8 cellular contexts compared by ENCODE assay signal in genomic region chr11:3808846-3809623, GRCh38. TPM values are rescaled to one million over a fixed set of nuclear protein-coding genes. Genes with fewer than 3 reads are reported as not detected.
DNase-seq lines count a peak whose midpoint lies in the region; ATAC-seq and TF ChIP-seq lines count a peak whose summit lies in the region.

No MANE protein-coding gene starts in this region.

- no peaks in the 10 kb centered on the region for H3K27me3 Mint-ChIP-seq in T-helper 2 cell treated with Interferon-gamma antibody and Interleukin-4, amounts not matched to agents 5 μg/mL and 100 μg/mL, for 36 hours (ENCODE audit: low read depth)

- no peaks in the 10 kb centered on the region for H3K4me1 ChIP-seq in ectodermal cell (ENCODE audit: control insufficient read depth, insufficient read depth, low read length)
- H3K4me1 ChIP-seq in mesodermal cell (ENCODE audit: control insufficient read depth, insufficient read depth, low read length, poor library complexity, severe bottlenecking) = peaks cover 5% of the 10 kb centered on the region
- H3K4me1 ChIP-seq in upper lobe of right lung = peaks cover 13% of the 10 kb centered on the region

- H3K4me1 Mint-ChIP-seq in T-helper 2 cell treated with Interferon-gamma antibody and Interleukin-4, amounts not matched to agents 5 μg/mL and 100 μg/mL, for 36 hours (ENCODE audit: low read depth) = peaks cover 13% of the 10 kb centered on the region

- H3K4me3 ChIP-seq in GM12865 (ENCODE audit: low read depth, low read length) = peak overlapping the region; percentile 76
- H3K4me3 ChIP-seq in ectodermal cell (ENCODE audit: insufficient read depth, low read depth, low read length) = peak overlapping the region; percentile 83
- H3K4me3 ChIP-seq in mesodermal cell (ENCODE audit: extremely low read depth, insufficient read depth, low read length, poor library complexity, severe bottlenecking) = peak overlapping the region; percentile 64
- peak overlapping the region; percentile 75 for H3K4me3 ChIP-seq in upper lobe of right lung

- intact Hi-C loops in upper lobe of right lung (cut with DNase I) = no loop called here

- no peaks in the 10 kb centered on the region for H3K36me3 Mint-ChIP-seq in T-helper 2 cell treated with Interferon-gamma antibody and Interleukin-4, amounts not matched to agents 5 μg/mL and 100 μg/mL, for 36 hours (ENCODE audit: low read depth)

- H3K27me3 ChIP-seq in ectodermal cell (ENCODE audit: control insufficient read depth, insufficient read depth, low read length, poor library complexity, severe bottlenecking) = no peaks in the 10 kb centered on the region
- H3K27me3 ChIP-seq in upper lobe of right lung = no peaks in the 10 kb centered on the region

- TF ChIP-seq CTCF in GM12865 (IDR thresholded peaks at IDR 0.05; ENCODE audit: insufficient read depth, low read depth, low read length, missing control alignments) (peak; percentile 64), upper lobe of right lung (IDR thresholded peaks at IDR 0.05) (peak; percentile 46)

- H3K27ac Mint-ChIP-seq in T-helper 2 cell treated with Interferon-gamma antibody and Interleukin-4, amounts not matched to agents 5 μg/mL and 100 μg/mL, for 36 hours = peak overlapping the region; percentile 55

- ATAC-seq in HG02642 (IDR thresholded peaks at IDR 0.05; ENCODE audit: poor library complexity, unreplicated experiment) (peak; percentile 60), upper lobe of right lung (peak; percentile 90)

- H3K9me3 ChIP-seq in ectodermal cell (ENCODE audit: control insufficient read depth, low read length) (no peaks in the 10 kb centered on the region), mesodermal cell (ENCODE audit: control insufficient read depth, low read length) (no peaks in the 10 kb centered on the region), upper lobe of right lung (no peaks in the 10 kb centered on the region)

- no peaks in the 10 kb centered on the region for H3K36me3 ChIP-seq in ectodermal cell (ENCODE audit: control insufficient read depth, insufficient read depth, low read length)
- H3K36me3 ChIP-seq in mesodermal cell (ENCODE audit: control insufficient read depth, insufficient read depth, low read length) = no peaks in the 10 kb centered on the region
- H3K36me3 ChIP-seq in upper lobe of right lung = no peaks in the 10 kb centered on the region

- peak overlapping the region; percentile 91 for H3K4me3 Mint-ChIP-seq in T-helper 2 cell treated with Interferon-gamma antibody and Interleukin-4, amounts not matched to agents 5 μg/mL and 100 μg/mL, for 36 hours

- no peaks in the 10 kb centered on the region for H3K9me3 Mint-ChIP-seq in T-helper 2 cell treated with Interferon-gamma antibody and Interleukin-4, amounts not matched to agents 5 μg/mL and 100 μg/mL, for 36 hours

- peak; percentile 50 for DNase-seq in 8988T
- DNase-seq in GM12865 (ENCODE audit: low read depth) = peak; percentile 82
- DNase-seq in NAMALWA (ENCODE audit: low spot score) = peak; percentile 72
- DNase-seq in T-helper 2 cell treated with Interferon-gamma antibody and Interleukin-4, amounts not matched to agents 5 μg/mL and 100 μg/mL, for 36 hours (ENCODE audit: low spot score) = peak; percentile 48
- no peak for DNase-seq in upper lobe of right lung

- 17 to 22% methylated on average over 7 of the region's 7 CpGs for WGBS in ectodermal cell, 2 experiments
- 24 to 51% methylated on average over 3 of the region's 7 CpGs for WGBS in mesodermal cell (ENCODE audit: insufficient coverage in 2 of 2), 2 experiments

- H3K27ac ChIP-seq in ectodermal cell (ENCODE audit: insufficient read depth, low read depth, low read length, poor library complexity, severe bottlenecking) (no peak overlapping the region), mesodermal cell (ENCODE audit: low read depth, low read length, severe bottlenecking) (no peak overlapping the region), upper lobe of right lung (peak overlapping the region; percentile 67)

RNA-seq across cellular contexts. Expression of gene PGAP2, which starts 0.7 kb away (rescaled TPM):
- polyA plus RNA-seq in ectodermal cell (2013, experiment 1 of 4) = 47.0 TPM
- polyA plus RNA-seq in ectodermal cell (2013, experiment 2 of 4) = 42.8 TPM
- 37.0 TPM for polyA plus RNA-seq in ectodermal cell (2013, experiment 3 of 4)
- 34.4 TPM for polyA plus RNA-seq in ectodermal cell (2013, experiment 4 of 4)
- polyA plus RNA-seq in mesodermal cell (2013, experiment 1 of 2) = 16.4 TPM
- 13.2 TPM for polyA plus RNA-seq in mesodermal cell (2013, experiment 2 of 2)
- total RNA-seq in upper lobe of right lung = 25.0 TPM

RNA-seq across cellular contexts. Expression of gene NUP98, which starts 11.7 kb away (rescaled TPM):
- 82.8 TPM for polyA plus RNA-seq in ectodermal cell (2013, experiment 1 of 4)
- polyA plus RNA-seq in ectodermal cell (2013, experiment 2 of 4) = 85.4 TPM
- polyA plus RNA-seq in ectodermal cell (2013, experiment 3 of 4) = 70.1 TPM
- polyA plus RNA-seq in ectodermal cell (2013, experiment 4 of 4) = 71.7 TPM
- polyA plus RNA-seq in mesodermal cell (2013, experiment 1 of 2) = 71.2 TPM
- 61.0 TPM for polyA plus RNA-seq in mesodermal cell (2013, experiment 2 of 2)
- 80.5 TPM for total RNA-seq in upper lobe of right lung

RNA-seq across cellular contexts. Expression of gene RHOG, which starts 31.7 kb away (rescaled TPM):
- 24.4 TPM for polyA plus RNA-seq in ectodermal cell (2013, experiment 1 of 4)
- 25.9 TPM for polyA plus RNA-seq in ectodermal cell (2013, experiment 2 of 4)
- 24.9 TPM for polyA plus RNA-seq in ectodermal cell (2013, experiment 3 of 4)
- polyA plus RNA-seq in ectodermal cell (2013, experiment 4 of 4) = 24.9 TPM
- polyA plus RNA-seq in mesodermal cell (2013, experiment 1 of 2) = 56.3 TPM
- polyA plus RNA-seq in mesodermal cell (2013, experiment 2 of 2) = 44.0 TPM
- total RNA-seq in upper lobe of right lung = 65.6 TPM

RNA-seq across cellular contexts. Expression of gene STIM1, which starts 46.4 kb away (rescaled TPM):
- polyA plus RNA-seq in ectodermal cell (2013, experiment 1 of 4) = 18.1 TPM
- 17.3 TPM for polyA plus RNA-seq in ectodermal cell (2013, experiment 2 of 4)
- polyA plus RNA-seq in ectodermal cell (2013, experiment 3 of 4) = 15.1 TPM
- 18.6 TPM for polyA plus RNA-seq in ectodermal cell (2013, experiment 4 of 4)
- polyA plus RNA-seq in mesodermal cell (2013, experiment 1 of 2) = 37.3 TPM
- 28.3 TPM for polyA plus RNA-seq in mesodermal cell (2013, experiment 2 of 2)
- total RNA-seq in upper lobe of right lung = 60.7 TPM
